In the genomic region with DNA sequence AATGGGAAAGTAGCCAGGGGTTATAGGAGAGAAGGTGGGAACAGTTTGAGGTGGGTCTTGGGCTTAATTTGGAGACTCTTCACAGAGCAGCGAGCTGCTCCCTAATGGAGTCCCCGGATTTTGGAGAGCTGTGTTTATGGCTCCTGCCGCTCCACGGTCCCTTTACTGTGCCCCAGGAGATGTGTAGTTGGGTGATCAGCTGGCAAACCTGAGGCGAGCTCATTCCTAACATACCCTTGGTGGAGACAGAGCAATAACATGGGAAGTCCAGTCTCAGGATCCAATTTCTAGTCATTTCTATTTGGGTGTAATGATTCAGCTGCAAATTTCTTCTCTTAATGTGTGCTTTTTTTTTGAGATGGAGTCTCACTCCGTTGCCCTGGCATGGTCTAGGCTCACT, we compare ENCODE assay signal across 19 cellular contexts.
"Had no signal": no experiment of that assay in that cellular context is flagged by ENCODE, and none has a peak within 500 bp of the region (broad histone marks: within the 10 kb centered on the region; RNA-seq: fewer than 3 reads in every experiment).

No MANE protein-coding gene starts in this region.

- H3K4me1 ChIP-seq: lower lobe of right lung, parathyroid adenoma, right atrium auricular region, thyroid gland, vagina had no signal

- H3K9me3 Mint-ChIP-seq: effector memory CD8-positive, alpha-beta T cell; natural killer cell treated with Interleukin-12 subunit alpha and Interleukin-12 subunit beta and Interleukin-15 and Interleukin-18, amount 100 ng/mL, for 72 hours; neural progenitor cell; stimulated activated naive B cell treated with anti-CD40 and anti-IgM and Interleukin-4, amounts not matched to agents 10 μg/mL and 1 μg/mL and 100 μg/mL, for 72 hours had no signal

- H3K36me3 ChIP-seq: gastrocnemius medialis, lower lobe of right lung, neural progenitor cell, right atrium auricular region, sigmoid colon, spleen, stomach, thyroid gland, vagina had no signal

- ATAC-seq: effector memory CD8-positive, alpha-beta T cell; natural killer cell treated with Interleukin-12 subunit alpha and Interleukin-12 subunit beta and Interleukin-15 and Interleukin-18, amount 100 ng/mL, for 72 hours had no signal

- DNase-seq: effector memory CD8-positive, alpha-beta T cell; gastrocnemius medialis; left ventricle myocardium superior; lower lobe of right lung; sigmoid colon; spleen; stimulated activated naive B cell treated with anti-CD40 and anti-IgM and Interleukin-4, amounts not matched to agents 10 μg/mL and 1 μg/mL and 100 μg/mL, for 72 hours; stomach had no signal

- H3K27ac ChIP-seq: coronary artery, gastrocnemius medialis, lower lobe of right lung, neural progenitor cell, parathyroid adenoma, right atrium auricular region, sigmoid colon, skin epidermis, spleen, stomach, thyroid gland, vagina had no signal

- H3K79me2 ChIP-seq: parathyroid adenoma had no signal

- H3K9me3 ChIP-seq: gastrocnemius medialis, lower lobe of right lung, right atrium auricular region, sigmoid colon, spleen, stomach, thyroid gland, vagina had no signal

- H2AFZ ChIP-seq: parathyroid adenoma had no signal

- H3K36me3 Mint-ChIP-seq: natural killer cell treated with Interleukin-12 subunit alpha and Interleukin-12 subunit beta and Interleukin-15 and Interleukin-18, amount 100 ng/mL, for 72 hours; stimulated activated naive B cell treated with anti-CD40 and anti-IgM and Interleukin-4, amounts not matched to agents 10 μg/mL and 1 μg/mL and 100 μg/mL, for 72 hours had no signal

- H3K4me3 Mint-ChIP-seq: effector memory CD8-positive, alpha-beta T cell; natural killer cell treated with Interleukin-12 subunit alpha and Interleukin-12 subunit beta and Interleukin-15 and Interleukin-18, amount 100 ng/mL, for 72 hours; neural progenitor cell; stimulated activated naive B cell treated with anti-CD40 and anti-IgM and Interleukin-4, amounts not matched to agents 10 μg/mL and 1 μg/mL and 100 μg/mL, for 72 hours had no signal

- H3K9ac ChIP-seq: neural progenitor cell, parathyroid adenoma had no signal

- H3K4me3 ChIP-seq: gastrocnemius medialis, lower lobe of right lung, neural progenitor cell, right atrium auricular region, sigmoid colon, skin epidermis, spleen, stomach, thyroid gland, vagina had no signal

- H3K27me3 Mint-ChIP-seq: progenitor cell of endocrine pancreas had no signal

- H3K27me3 ChIP-seq: gastrocnemius medialis, neural progenitor cell, right atrium auricular region, sigmoid colon, stomach, thyroid gland, vagina had no signal

- H3K27ac Mint-ChIP-seq: natural killer cell treated with Interleukin-12 subunit alpha and Interleukin-12 subunit beta and Interleukin-15 and Interleukin-18, amount 100 ng/mL, for 72 hours; neural progenitor cell had no signal

- FAIRE-seq: endometrium, keratinocyte had no signal

- H3K4me2 ChIP-seq: neural progenitor cell had no signal

- H3K4me1 Mint-ChIP-seq: neural progenitor cell had no signal
